9 cellular contexts compared by ENCODE assay signal in genomic region chr3:112013058-112013783, GRCh38. TPM values are rescaled to one million over a fixed set of nuclear protein-coding genes. Genes with fewer than 3 reads are reported as not detected.
A peak's percentile ranks its signal among the peaks of the same experiment; 100 is the strongest.
DNase-seq lines count a peak whose midpoint lies in the region; ATAC-seq, FAIRE-seq and TF ChIP-seq lines count a peak whose summit lies in the region.
"Had no signal": no experiment of that assay in that cellular context is flagged by ENCODE, and none has a peak within 500 bp of the region (broad histone marks: within the 10 kb centered on the region; RNA-seq: fewer than 3 reads in every experiment).

No MANE protein-coding gene starts in this region.

- H3K27ac ChIP-seq in A549 (peak overlapping the region in 1 of 2 experiments; percentile 58; a peak in 3 of 6 replicates), trophoblast cell (ENCODE audit: low read depth, low read length) (no peak overlapping the region)

- no peak overlapping the region for H2BK5ac ChIP-seq in trophoblast cell (ENCODE audit: low read depth, low read length, poor library complexity)

- peak; percentile 56 to 79 for DNase-seq in A549 (ENCODE audit: low read depth in 1 of 2, low spot score in 1 of 2)
- peak; percentile 37 for DNase-seq in SHP77 treated with DMSO at 0.1 percent for 48 hours (lab: John Stamatoyannopoulos, UW)
- DNase-seq in activated naive CD4-positive, alpha-beta T cell treated with anti-CD3 and anti-CD28 coated beads, Interleukin-2, amount 50 U/mL, for 16 hours = peak; percentile 58
- DNase-seq in globus pallidus (ENCODE audit: low spot score) = peak; percentile 77
- peak; percentile 48 to 75 for DNase-seq in trophoblast cell
- peak; percentile 81 for DNase-seq in urothelium cell line (ENCODE audit: low spot score)

- H3K4me1 ChIP-seq in A549 = 0 out of 3 replicates have a peak, but pooled peaks cover 5% of the 10 kb centered on the region
- no peaks in the 10 kb centered on the region for H3K4me1 ChIP-seq in trophoblast cell (ENCODE audit: control insufficient read depth in 1 of 2, insufficient read depth in 2 of 2, low read length in 2 of 2)

- H2AFZ ChIP-seq in trophoblast cell (ENCODE audit: insufficient read depth, low read length, poor library complexity) = no peak overlapping the region

- no peak overlapping the region for H4K12ac ChIP-seq in trophoblast cell (ENCODE audit: low read depth, low read length)

- no peak overlapping the region for H2BK120ac ChIP-seq in trophoblast cell (ENCODE audit: insufficient read depth, low read length, poor library complexity)

- H3K4me3 ChIP-seq in A549 = no peak overlapping the region
- no peak overlapping the region for H3K4me3 ChIP-seq in trophoblast cell (ENCODE audit: low read depth, low read length)

- no peak for TF ChIP-seq EP300 in A549 (IDR thresholded peaks at IDR 0.05)

- TF ChIP-seq RAD21 in A549 (conservative IDR thresholded peaks at IDR 0.05 in 1 of 2, IDR thresholded peaks at IDR 0.05 in 1 of 2) = peak; percentile 82 to 85

- no peak for TF ChIP-seq POLR2A in A549 (IDR thresholded peaks at IDR 0.05; ENCODE audit: low read length)

- H3K79me1 ChIP-seq in trophoblast cell (ENCODE audit: low read length) = no peaks in the 10 kb centered on the region

- H3K79me2 ChIP-seq in trophoblast cell (ENCODE audit: control insufficient read depth, insufficient read depth, low read length, poor library complexity) = no peaks in the 10 kb centered on the region

- ATAC-seq in A549 (peak; percentile 90 to 96), GM18508 (IDR thresholded peaks at IDR 0.05; ENCODE audit: insufficient read depth, unreplicated experiment) (peak; percentile 71), HG03039 (IDR thresholded peaks at IDR 0.05; ENCODE audit: unreplicated experiment) (peak; percentile 73)

- POLR2A ChIA-PET in A549 (lab: Yijun Ruan, JAX) = interaction anchor here (0.6 to 2.4 kb wide), 4 partner anchors 35 to 153 kb away, joined by 3 to 15 read pairs (median 4); partner anchors contain the start of gene ABHD10

- H3K4me2 ChIP-seq in A549 (peak overlapping the region; percentile 66), trophoblast cell (ENCODE audit: low read length) (no peak overlapping the region)

- WGBS in A549 (ENCODE audit: missing lambda C conversion rate) = 42% methylated on average over 19 of the region's 19 CpGs
- WGBS in trophoblast cell (ENCODE audit: extremely low coverage, insufficient coverage, insufficient read length) = no CpG with 5 or more reads among the region's 19 CpGs

- no peak overlapping the region for H3K14ac ChIP-seq in trophoblast cell (ENCODE audit: low read length)

- peak; percentile 88 for TF ChIP-seq CTCF in A549 (IDR thresholded peaks at IDR 0.05)

- H3K9me3 ChIP-seq in A549 = no peaks in the 10 kb centered on the region
- no peaks in the 10 kb centered on the region for H3K9me3 ChIP-seq in trophoblast cell (ENCODE audit: insufficient read depth, low read depth, low read length)

- H4K8ac ChIP-seq in trophoblast cell (ENCODE audit: low read depth, low read length) = no peak overlapping the region

- no peak overlapping the region for H4K91ac ChIP-seq in trophoblast cell (ENCODE audit: low read depth, low read length)

- no peak overlapping the region for H3K23ac ChIP-seq in trophoblast cell (ENCODE audit: low read length)

- no peaks in the 10 kb centered on the region for H3K27me3 ChIP-seq in trophoblast cell (ENCODE audit: insufficient read depth, low read length)

- H2AK5ac ChIP-seq in trophoblast cell (ENCODE audit: low read length) = no peak overlapping the region

- no peak overlapping the region for H2BK12ac ChIP-seq in trophoblast cell (ENCODE audit: low read length)

- CTCF ChIA-PET in A549 (lab: Yijun Ruan, JAX) = interaction anchor here (0.6 to 12.2 kb wide), 51 partner anchors 10 to 477 kb away, joined by 3 to 189 read pairs (median 5); partner anchors contain the start of genes ABHD10, TAGLN3 and TMPRSS7

- FAIRE-seq in A549 (lab: Jason Lieb, UNC) (no peak), urothelium cell line (lab: Jason Lieb, UNC) (peak; percentile 23)

- H3K9ac ChIP-seq in trophoblast cell (ENCODE audit: low read length) = no peak overlapping the region

- no peak overlapping the region for H3K18ac ChIP-seq in trophoblast cell (ENCODE audit: low read length)

- H3K4ac ChIP-seq in trophoblast cell (ENCODE audit: low read depth, low read length) = no peak overlapping the region

- no peaks in the 10 kb centered on the region for H3K36me3 ChIP-seq in trophoblast cell (ENCODE audit: control insufficient read depth in 1 of 2, insufficient read depth in 2 of 2, low read length in 2 of 2)

TF ChIP-seq in A549, 52 proteins besides CTCF, POLR2A, EP300 and RAD21:
- TF ChIP-seq, protein P1, sequence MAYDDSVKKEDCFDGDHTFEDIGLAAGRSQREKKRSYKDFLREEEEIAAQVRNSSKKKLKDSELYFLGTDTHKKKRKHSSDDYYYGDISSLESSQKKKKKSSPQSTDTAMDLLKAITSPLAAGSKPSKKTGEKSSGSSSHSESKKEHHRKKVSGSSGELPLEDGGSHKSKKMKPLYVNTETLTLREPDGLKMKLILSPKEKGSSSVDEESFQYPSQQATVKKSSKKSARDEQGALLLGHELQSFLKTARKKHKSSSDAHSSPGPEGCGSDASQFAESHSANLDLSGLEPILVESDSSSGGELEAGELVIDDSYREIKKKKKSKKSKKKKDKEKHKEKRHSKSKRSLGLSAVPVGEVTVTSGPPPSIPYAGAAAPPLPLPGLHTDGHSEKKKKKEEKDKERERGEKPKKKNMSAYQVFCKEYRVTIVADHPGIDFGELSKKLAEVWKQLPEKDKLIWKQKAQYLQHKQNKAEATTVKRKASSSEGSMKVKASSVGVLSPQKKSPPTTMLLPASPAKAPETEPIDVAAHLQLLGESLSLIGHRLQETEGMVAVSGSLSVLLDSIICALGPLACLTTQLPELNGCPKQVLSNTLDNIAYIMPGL (CRISPR knock-in tag; IDR thresholded peaks at IDR 0.05; ENCODE audit: borderline replicate concordance) = no peak
- TF ChIP-seq ESRRA (IDR thresholded peaks at IDR 0.05; ENCODE audit: borderline replicate concordance, low read length) (no peak), ZC3H11A (IDR thresholded peaks at IDR 0.05) (peak; percentile 25; the same call in 1 of the 2 replicates), HOXB5 (CRISPR knock-in tag; IDR thresholded peaks at IDR 0.05) (no peak), RARB (CRISPR knock-in tag; IDR thresholded peaks at IDR 0.05) (no peak), HOXB13 (CRISPR knock-in tag; IDR thresholded peaks at IDR 0.05; ENCODE audit: low read depth) (no peak), RCOR1 (IDR thresholded peaks at IDR 0.05; ENCODE audit: low read depth, low read length) (no peak), HDAC2 (IDR thresholded peaks at IDR 0.05) (no peak), SMC3 (IDR thresholded peaks at IDR 0.05) (peak; percentile 80), RFX5 (IDR thresholded peaks at IDR 0.05) (no peak), BCL3 (IDR thresholded peaks at IDR 0.05) (no peak), HES2 (IDR thresholded peaks at IDR 0.05) (no peak), MAFK (IDR thresholded peaks at IDR 0.05; ENCODE audit: partially characterized antibody) (peak; percentile 90), HOXA7 (CRISPR knock-in tag; IDR thresholded peaks at IDR 0.05) (no peak), FOXS1 (CRISPR knock-in tag; IDR thresholded peaks at IDR 0.05) (no peak), ZSCAN20 (CRISPR knock-in tag; IDR thresholded peaks at IDR 0.05) (no peak)
- TF ChIP-seq, protein P2, sequence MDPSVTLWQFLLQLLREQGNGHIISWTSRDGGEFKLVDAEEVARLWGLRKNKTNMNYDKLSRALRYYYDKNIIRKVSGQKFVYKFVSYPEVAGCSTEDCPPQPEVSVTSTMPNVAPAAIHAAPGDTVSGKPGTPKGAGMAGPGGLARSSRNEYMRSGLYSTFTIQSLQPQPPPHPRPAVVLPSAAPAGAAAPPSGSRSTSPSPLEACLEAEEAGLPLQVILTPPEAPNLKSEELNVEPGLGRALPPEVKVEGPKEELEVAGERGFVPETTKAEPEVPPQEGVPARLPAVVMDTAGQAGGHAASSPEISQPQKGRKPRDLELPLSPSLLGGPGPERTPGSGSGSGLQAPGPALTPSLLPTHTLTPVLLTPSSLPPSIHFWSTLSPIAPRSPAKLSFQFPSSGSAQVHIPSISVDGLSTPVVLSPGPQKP (IDR thresholded peaks at IDR 0.05; ENCODE audit: low read depth, low read length) = no peak

RNA-seq across cellular contexts. Expression of gene TAGLN3, which starts 14.5 kb away (rescaled TPM):
- not detected in 2 replicates for polyA plus RNA-seq in A549 (2011; rRNA removed)
- polyA plus RNA-seq in A549 (2012; cell fraction: cytosol; rRNA removed) = 0.08 TPM in 1 of 2 replicates, not detected in the other
- 0.10 TPM in 1 of 2 replicates, not detected in the other for polyA plus RNA-seq in A549 (2012; cell fraction: nucleus; rRNA removed)
- not detected in 3 replicates for polyA plus RNA-seq in A549 (2017; fragmentation: RNase III; extraction: RNeasy Plus Mini Kit Qiagen cat#74134 plus additional on column Dnase treatment)
- polyA minus RNA-seq in A549 (2011; rRNA and poly(A)+ RNA removed) = not detected in 2 replicates
- 0.10 TPM in 1 of 2 replicates, not detected in the other for polyA plus RNA-seq in trophoblast cell (2013)

RNA-seq across cellular contexts. Expression of gene TMPRSS7, which starts 21.3 kb away (rescaled TPM):
- polyA plus RNA-seq in A549 (2011; rRNA removed) = 0.04 TPM in 2 replicates
- polyA plus RNA-seq in A549 (2012; cell fraction: cytosol; rRNA removed) = 0.03 and 0.06 TPM in 2 replicates
- polyA plus RNA-seq in A549 (2012; cell fraction: nucleus; rRNA removed) = 0.04 TPM in 1 of 2 replicates, not detected in the other
- polyA plus RNA-seq in A549 (2017; fragmentation: RNase III; extraction: RNeasy Plus Mini Kit Qiagen cat#74134 plus additional on column Dnase treatment) = 0.05 to 0.09 TPM (median 0.05 TPM) in 3 replicates
- 0.10 TPM in 1 of 2 replicates, not detected in the other for polyA minus RNA-seq in A549 (2011; rRNA and poly(A)+ RNA removed)
- polyA plus RNA-seq in trophoblast cell (2013) = 0.03 TPM in 1 of 2 replicates, not detected in the other
- polyA plus RNA-seq: urinary bladder had no signal

RNA-seq across cellular contexts. Expression of gene ABHD10, which starts 34.4 kb away (rescaled TPM):
- polyA plus RNA-seq in A549 (2011; rRNA removed) = 39.7 and 42.1 TPM in 2 replicates
- 14.8 and 16.3 TPM in 2 replicates for polyA plus RNA-seq in A549 (2012; cell fraction: cytosol; rRNA removed)
- 7.3 and 7.6 TPM in 2 replicates for polyA plus RNA-seq in A549 (2012; cell fraction: nucleus; rRNA removed)
- polyA plus RNA-seq in A549 (2017; fragmentation: RNase III; extraction: RNeasy Plus Mini Kit Qiagen cat#74134 plus additional on column Dnase treatment) = 31.8 to 34.0 TPM (median 33.2 TPM) in 3 replicates
- 17.5 and 21.1 TPM in 2 replicates for polyA minus RNA-seq in A549 (2011; rRNA and poly(A)+ RNA removed)
- polyA plus RNA-seq in trophoblast cell (2013) = 10.6 and 11.7 TPM in 2 replicates
